8 cellular contexts compared by ENCODE assay signal in genomic region chrX:154980330-154981115, GRCh38. TPM values are rescaled to one million over a fixed set of nuclear protein-coding genes. Genes with fewer than 3 reads are reported as not detected.
A peak's percentile ranks its signal among the peaks of the same experiment; 100 is the strongest.
DNase-seq lines count a peak whose midpoint lies in the region; ATAC-seq and TF ChIP-seq lines count a peak whose summit lies in the region.

No MANE protein-coding gene starts in this region.

- no CpG with 5 or more reads among the region's 11 CpGs for WGBS in mesendoderm (ENCODE audit: extremely low coverage, insufficient coverage, low lambda C conversion rate)

- H4K5ac ChIP-seq in mesendoderm (ENCODE audit: low read length) = no peak overlapping the region

- H3K27ac Mint-ChIP-seq in activated CD4-positive, alpha-beta T cell treated with anti-CD3 and anti-CD28 coated beads, Interleukin-2, amount 10 ng/mL, durations not matched to agents 7 days and 5 days = peak overlapping the region; percentile 92

- H3K56ac ChIP-seq in mesendoderm (ENCODE audit: low read length) = no peak overlapping the region

- peak overlapping the region; percentile 62 for H3K4me3 Mint-ChIP-seq in activated CD4-positive, alpha-beta T cell treated with anti-CD3 and anti-CD28 coated beads, Interleukin-2, amount 10 ng/mL, durations not matched to agents 7 days and 5 days

- ATAC-seq in GM18873 (IDR thresholded peaks at IDR 0.05; ENCODE audit: low FRiP score, unreplicated experiment) (peak; percentile 98), HG03196 (IDR thresholded peaks at IDR 0.05; ENCODE audit: unreplicated experiment) (peak; percentile 93)

- H3K4me3 ChIP-seq in dorsolateral prefrontal cortex (peak overlapping the region in 56 of 59 donors; percentile 16 to 65 (median 44)), mesendoderm (ENCODE audit: low read length) (no peak overlapping the region)

- no peak overlapping the region for H4K8ac ChIP-seq in mesendoderm (ENCODE audit: low read depth, low read length)

- intact Hi-C loops in dorsolateral prefrontal cortex (cut with DNase I) = loop anchor here (2.0 to 10.0 kb wide), 3 partner anchors 74 to 844 kb away; no protein-coding TSS in a partner anchor

- no peak overlapping the region for H2BK120ac ChIP-seq in mesendoderm (ENCODE audit: low read depth, low read length)

- CTCF ChIA-PET in activated CD4-positive, alpha-beta T cell treated with anti-CD3 and anti-CD28 coated beads, Interleukin-2, amount 10 ng/mL, durations not matched to agents 7 days and 5 days (lab: Charles Lee) = interaction anchor here (0.6 kb wide), 1 partner anchor 240 kb away, joined by 3 read pairs; no protein-coding TSS in a partner anchor

- H3K36me3 Mint-ChIP-seq in activated CD4-positive, alpha-beta T cell treated with anti-CD3 and anti-CD28 coated beads, Interleukin-2, amount 10 ng/mL, durations not matched to agents 7 days and 5 days (ENCODE audit: low read depth) = no peaks in the 10 kb centered on the region

- H3K27me3 ChIP-seq in dorsolateral prefrontal cortex (peaks cover 0 to 30% (median 3%) of the 10 kb centered on the region in 45 donors), mesendoderm (ENCODE audit: insufficient read depth, low read length, poor library complexity) (no peaks in the 10 kb centered on the region)

- no peaks in the 10 kb centered on the region for H3K36me3 ChIP-seq in mesendoderm (ENCODE audit: control insufficient read depth, insufficient read depth, low read length)

- no peak overlapping the region for H3K4me2 ChIP-seq in mesendoderm (ENCODE audit: low read length)

- no peaks in the 10 kb centered on the region for H3K79me2 ChIP-seq in mesendoderm (ENCODE audit: control insufficient read depth, insufficient read depth, low read length)

- no peak overlapping the region for H2AK5ac ChIP-seq in mesendoderm (ENCODE audit: low read length)

- H3K18ac ChIP-seq in mesendoderm (ENCODE audit: low read length) = no peak overlapping the region

- no peaks in the 10 kb centered on the region for H3K79me1 ChIP-seq in mesendoderm (ENCODE audit: low read length)

- no peak overlapping the region for H2BK15ac ChIP-seq in mesendoderm (replicated peaks; ENCODE audit: low read depth)

- H3K4ac ChIP-seq in mesendoderm (ENCODE audit: low read depth, low read length) = no peak overlapping the region

- no peaks in the 10 kb centered on the region for H3K27me3 Mint-ChIP-seq in activated CD4-positive, alpha-beta T cell treated with anti-CD3 and anti-CD28 coated beads, Interleukin-2, amount 10 ng/mL, durations not matched to agents 7 days and 5 days

- no peak overlapping the region for H3K9ac ChIP-seq in mesendoderm (ENCODE audit: low read length)

- H3K23ac ChIP-seq in mesendoderm (ENCODE audit: low read length) = no peak overlapping the region

- POLR2A ChIA-PET in activated CD4-positive, alpha-beta T cell treated with anti-CD3 and anti-CD28 coated beads, Interleukin-2, amount 10 ng/mL, durations not matched to agents 7 days and 5 days (lab: Charles Lee) = no interaction called here

- DNase-seq in Ammon's horn (ENCODE audit: low spot score) (peak; percentile 76), NCI-H460 (ENCODE audit: extremely low read depth, low read depth) (peak; percentile 80), dorsolateral prefrontal cortex (peak in 9 of 10 donors; percentile 24 to 74 (median 59)), mesendoderm (peak; percentile 67)
- DNase-seq in activated CD4-positive, alpha-beta T cell treated with anti-CD3 and anti-CD28 coated beads, Interleukin-2, amount 10 ng/mL, durations not matched to agents 7 days and 5 days = peak; percentile 80
- peak; percentile 17 for DNase-seq in stimulated activated CD8-positive, alpha-beta memory T cell treated with anti-CD3 and anti-CD28 coated beads, Interleukin-15, amount 100 ng/mL, for 24 hours (ENCODE audit: low read depth)

- peaks cover 19% of the 10 kb centered on the region for H3K4me1 Mint-ChIP-seq in activated CD4-positive, alpha-beta T cell treated with anti-CD3 and anti-CD28 coated beads, Interleukin-2, amount 10 ng/mL, durations not matched to agents 7 days and 5 days

- H3K9me3 Mint-ChIP-seq in activated CD4-positive, alpha-beta T cell treated with anti-CD3 and anti-CD28 coated beads, Interleukin-2, amount 10 ng/mL, durations not matched to agents 7 days and 5 days = no peaks in the 10 kb centered on the region

- H3K27ac ChIP-seq in dorsolateral prefrontal cortex = no peak overlapping the region
- H3K27ac ChIP-seq in mesendoderm (ENCODE audit: low read depth, low read length) = no peak overlapping the region

- TF ChIP-seq CTCF in dorsolateral prefrontal cortex (IDR thresholded peaks at IDR 0.05 in 54 of 56, conservative IDR thresholded peaks at IDR 0.05 in 2 of 56; ENCODE audit: low read depth in 1 of 56, partially characterized antibody in 56 of 56) = peak in 55 of 56 donors; percentile 26 to 80 (median 65)

- H2BK5ac ChIP-seq in mesendoderm (ENCODE audit: low read length) = no peak overlapping the region

- H3K4me1 ChIP-seq in mesendoderm (ENCODE audit: control insufficient read depth, low read depth, low read length) = no peaks in the 10 kb centered on the region

RNA-seq across cellular contexts. Expression of gene F8, which starts 42.0 kb away (rescaled TPM):
- total RNA-seq in NCI-H460 (2014; rRNA removed; shearing (Covaris generic)) = 3.4 and 5.3 TPM in 2 replicates
- 0.70 and 5.6 TPM in 2 replicates for polyA plus RNA-seq in NCI-H460 (2014; cell fraction: nucleus; rRNA removed)
- 1 to 10 TPM; 3.9 to 4.6 TPM for total RNA-seq in activated CD4-positive, alpha-beta T cell treated with anti-CD3 and anti-CD28 coated beads, Interleukin-2, amount 10 ng/mL, durations not matched to agents 7 days and 5 days
- 10 to 100 TPM in 118 of 120 experiments, 1 to 10 TPM in 2; 8.5 to 27.1 (median 17.0) TPM for total RNA-seq in dorsolateral prefrontal cortex
- 1.1 TPM for polyA plus RNA-seq in mesendoderm (2013, experiment 1 of 2)
- 1.3 TPM for polyA plus RNA-seq in mesendoderm (2013, experiment 2 of 2)

RNA-seq across cellular contexts. Expression of gene FUNDC2, which starts 46.1 kb away (rescaled TPM):
- 87.5 and 98.1 TPM in 2 replicates for total RNA-seq in NCI-H460 (2014; rRNA removed; shearing (Covaris generic))
- 29.1 and 39.5 TPM in 2 replicates for polyA plus RNA-seq in NCI-H460 (2014; cell fraction: nucleus; rRNA removed)
- total RNA-seq in activated CD4-positive, alpha-beta T cell treated with anti-CD3 and anti-CD28 coated beads, Interleukin-2, amount 10 ng/mL, durations not matched to agents 7 days and 5 days = 10 to 100 TPM; 58.4 to 61.3 TPM
- 10 to 100 TPM; 44.5 to 95.0 (median 68.8) TPM for total RNA-seq in dorsolateral prefrontal cortex
- 49.6 TPM for polyA plus RNA-seq in mesendoderm (2013, experiment 1 of 2)
- 49.6 TPM for polyA plus RNA-seq in mesendoderm (2013, experiment 2 of 2)

Comparison
In these comparisons a context has a peak if more than half of its experiments do, and no peak if none do; other contexts are left out.
1. DNase-seq: peak in every context shown above with its lines; median percentile 80 in NCI-H460; 80 in activated CD4-positive, alpha-beta T cell treated with anti-CD3 and anti-CD28 coated beads, Interleukin-2, amount 10 ng/mL, durations not matched to agents 7 days and 5 days; 76 in Ammon's horn; 67 in mesendoderm; 59 in dorsolateral prefrontal cortex; 17 in stimulated activated CD8-positive, alpha-beta memory T cell treated with anti-CD3 and anti-CD28 coated beads, Interleukin-15, amount 100 ng/mL, for 24 hours.